Comparison of ENCODE assay signal across 12 cellular contexts in genomic region chr1:150550222-150551048, GRCh38. TPM values are rescaled to one million over a fixed set of nuclear protein-coding genes. Genes with fewer than 3 reads are reported as not detected.
DNase-seq lines count a peak whose midpoint lies in the region; ATAC-seq, FAIRE-seq and TF ChIP-seq lines count a peak whose summit lies in the region.
"Had no signal": no experiment of that assay in that cellular context is flagged by ENCODE, and none has a peak within 500 bp of the region (broad histone marks: within the 10 kb centered on the region; RNA-seq: fewer than 3 reads in every experiment).

No MANE protein-coding gene starts in this region.

- peaks cover 28% of the 10 kb centered on the region for H3K27me3 Mint-ChIP-seq in activated CD4-positive, alpha-beta T cell treated with anti-CD3 and anti-CD28 coated beads for 36 hours
- H3K27me3 Mint-ChIP-seq in type B pancreatic cell, result peaks cover 4% of the 10 kb centered on the region

- no peaks in the 10 kb centered on the region for H3K9me3 Mint-ChIP-seq in activated CD4-positive, alpha-beta T cell treated with anti-CD3 and anti-CD28 coated beads for 36 hours (ENCODE audit: low read depth)
- H3K9me3 Mint-ChIP-seq in type B pancreatic cell, result no peaks in the 10 kb centered on the region

- no peak for FAIRE-seq in small intestine (lab: Jason Lieb, UNC)
- FAIRE-seq: A549 had no signal

- H3K27me3 ChIP-seq in dorsolateral prefrontal cortex, result peaks cover 0 to 1% (median 0%) of the 10 kb centered on the region in 45 donors
- peaks cover 22% of the 10 kb centered on the region for H3K27me3 ChIP-seq in mucosa of stomach (ENCODE audit: control insufficient read depth, insufficient read depth, low read length)
- no peaks in the 10 kb centered on the region for H3K27me3 ChIP-seq in small intestine (ENCODE audit: control insufficient read depth in 2 of 2, insufficient read depth in 2 of 2, low read length in 2 of 2)

- H3K27ac ChIP-seq in dorsolateral prefrontal cortex (peak overlapping the region in 30 of 59 donors; percentile 10 to 80 (median 40)), small intestine (ENCODE audit: low read depth in 1 of 2, low read length in 1 of 2) (peak overlapping the region in 1 of 2 donors; percentile 83)

- 58 to 63% (median 59%) methylated on average over 19 to 22 of the region's 22 CpGs for WGBS in small intestine, 3 donors

- peaks cover 31% of the 10 kb centered on the region for H3K4me1 Mint-ChIP-seq in activated CD4-positive, alpha-beta T cell treated with anti-CD3 and anti-CD28 coated beads for 36 hours
- peaks cover 30% of the 10 kb centered on the region for H3K4me1 Mint-ChIP-seq in type B pancreatic cell (ENCODE audit: unreplicated experiment)

- H3K36me3 ChIP-seq in mucosa of stomach (ENCODE audit: control insufficient read depth, insufficient read depth, low read length) (peaks cover 3% of the 10 kb centered on the region), small intestine (ENCODE audit: control insufficient read depth in 2 of 2, insufficient read depth in 2 of 2, low read length in 2 of 2) (no peaks in the 10 kb centered on the region)

- peak overlapping the region; percentile 65 for H3K9ac ChIP-seq in mucosa of stomach (ENCODE audit: low read length)

- H3K9me3 ChIP-seq in mucosa of stomach (ENCODE audit: control insufficient read depth, low read length) (no peaks in the 10 kb centered on the region), small intestine (ENCODE audit: control insufficient read depth, low read depth) (no peaks in the 10 kb centered on the region)
- H3K9me3 ChIP-seq: A549 had no signal

- CTCF ChIA-PET in activated CD4-positive, alpha-beta T cell treated with anti-CD3 and anti-CD28 coated beads for 36 hours (lab: Charles Lee), result interaction anchor here (0.8 to 2.5 kb wide), 3 partner anchors 10 to 295 kb away, joined by 3 to 17 read pairs (median 3); no protein-coding TSS in a partner anchor

- TF ChIP-seq CTCF in dorsolateral prefrontal cortex (IDR thresholded peaks at IDR 0.05 in 54 of 56, conservative IDR thresholded peaks at IDR 0.05 in 2 of 56; ENCODE audit: low read depth in 1 of 56, partially characterized antibody in 56 of 56) (no peak), type B pancreatic cell (conservative IDR thresholded peaks at IDR 0.05) (no peak)

- H3K4me3 Mint-ChIP-seq in activated CD4-positive, alpha-beta T cell treated with anti-CD3 and anti-CD28 coated beads for 36 hours, result no peak overlapping the region
- H3K4me3 Mint-ChIP-seq in type B pancreatic cell, result peak overlapping the region; percentile 67

- H3K4me3 ChIP-seq in dorsolateral prefrontal cortex (peak overlapping the region in 5 of 59 donors; percentile 1 to 66 (median 63)), mucosa of stomach (ENCODE audit: low read length) (no peak overlapping the region), small intestine (ENCODE audit: low read depth in 1 of 2, low read length in 2 of 2) (no peak overlapping the region)

- no peak for DNase-seq in activated CD4-positive, alpha-beta T cell treated with anti-CD3 and anti-CD28 coated beads for 36 hours
- no peak for DNase-seq in activated CD4-positive, alpha-beta T cell treated with anti-CD3 and anti-CD28 coated beads, Interleukin-2, amount 50 U/mL, for 1 hour
- DNase-seq in dorsolateral prefrontal cortex (no peak), type B pancreatic cell (ENCODE audit: extremely low spot score, unreplicated experiment) (no peak), small intestine (no peak)
- DNase-seq in activated CD8-positive, alpha-beta memory T cell treated with anti-CD3 and anti-CD28 coated beads for 24 hours, result no peak
- no peak for DNase-seq in activated CD4-positive, CD25-positive, alpha-beta regulatory T cell treated with anti-CD3 and anti-CD28 coated beads, Interleukin-2, amount 50 U/mL, for 72 hours
- DNase-seq: activated CD4-positive, alpha-beta T cell treated with anti-CD3 and anti-CD28 coated beads for 48 hours had no signal

- H3K4me1 ChIP-seq in mucosa of stomach (ENCODE audit: control insufficient read depth, insufficient read depth, low read length), result peaks cover 24% of the 10 kb centered on the region
- H3K4me1 ChIP-seq in small intestine (ENCODE audit: control insufficient read depth in 2 of 2, insufficient read depth in 1 of 2, low read depth in 1 of 2, low read length in 1 of 2), result peaks cover 0 to 4% of the 10 kb centered on the region in 2 donors

- POLR2A ChIA-PET in activated CD4-positive, alpha-beta T cell treated with anti-CD3 and anti-CD28 coated beads for 36 hours (lab: Charles Lee), result interaction anchor here (0.6 to 1.2 kb wide), 3 partner anchors 13 to 583 kb away, joined by 3 to 5 read pairs (median 4); partner anchors contain the start of gene MCL1

- H3K27ac Mint-ChIP-seq in activated CD4-positive, alpha-beta T cell treated with anti-CD3 and anti-CD28 coated beads for 36 hours, result peak overlapping the region; percentile 19
- peak overlapping the region; percentile 81 for H3K27ac Mint-ChIP-seq in type B pancreatic cell

- H3K36me3 Mint-ChIP-seq in activated CD4-positive, alpha-beta T cell treated with anti-CD3 and anti-CD28 coated beads for 36 hours (ENCODE audit: low read depth), result no peaks in the 10 kb centered on the region
- H3K36me3 Mint-ChIP-seq in type B pancreatic cell, result no peaks in the 10 kb centered on the region

- no peak for ATAC-seq in activated CD4-positive, alpha-beta T cell treated with anti-CD3 and anti-CD28 coated beads for 36 hours

- intact Hi-C loops in activated CD4-positive, alpha-beta T cell treated with anti-CD3 and anti-CD28 coated beads for 36 hours (cut with DNase I, micrococcal nuclease), result loop anchor here in 1 of 2 experiments (5.0 kb wide), 1 partner anchor 88 kb away; no protein-coding TSS in a partner anchor
- intact Hi-C loops in dorsolateral prefrontal cortex (cut with DNase I), result loop anchor here in 1 of 2 donors (10.0 kb wide), 1 partner anchor 144 kb away; the partner anchor contains the start of gene GOLPH3L

RNA-seq across cellular contexts. Expression of gene ADAMTSL4, which starts 1.2 kb away (rescaled TPM):
- under 1 TPM; 0.28 to 0.59 TPM for total RNA-seq in activated CD4-positive, alpha-beta T cell treated with anti-CD3 and anti-CD28 coated beads for 36 hours
- total RNA-seq in dorsolateral prefrontal cortex (1 to 10 TPM in 102 of 120 experiments, under 1 TPM in 18; 0.25 to 8.0 (median 1.9) TPM), type B pancreatic cell (ENCODE audit: low replicate concordance) (12.5 and 24.6 TPM in 2 replicates)
- polyA plus RNA-seq in small intestine, result 10 to 100 TPM in 1 of 3 donors, under 1 TPM in 2; 0.27 to 16.1 (median 0.45) TPM

RNA-seq across cellular contexts. Expression of gene MCL1, which starts 29.0 kb away (rescaled TPM):
- total RNA-seq in activated CD4-positive, alpha-beta T cell treated with anti-CD3 and anti-CD28 coated beads for 36 hours, result 100 to 1,000 TPM; 185 to 265 TPM
- total RNA-seq in dorsolateral prefrontal cortex (100 to 1,000 TPM in 19 of 120 experiments, 10 to 100 TPM in 101; 43.4 to 130 (median 70.6) TPM), type B pancreatic cell (ENCODE audit: low replicate concordance) (187 and 280 TPM in 2 replicates)
- 100 to 1,000 TPM in 2 of 3 donors, 10 to 100 TPM in 1; 87.0 to 110 (median 101) TPM for polyA plus RNA-seq in small intestine

RNA-seq across cellular contexts. Expression of gene FALEC, which starts 34.9 kb away (rescaled TPM):
- under 1 TPM in 1 of 2 experiments, not detected in 1; 0.34 TPM for total RNA-seq in activated CD4-positive, alpha-beta T cell treated with anti-CD3 and anti-CD28 coated beads for 36 hours
- total RNA-seq in dorsolateral prefrontal cortex, result 1 to 10 TPM in 111 of 120 experiments, under 1 TPM in 1, not detected in 8; 0.99 to 5.8 (median 2.4) TPM
- total RNA-seq in type B pancreatic cell (ENCODE audit: low replicate concordance), result 0.55 and 0.80 TPM in 2 replicates
- under 1 TPM in 1 of 3 donors, not detected in 2; 0.24 TPM for polyA plus RNA-seq in small intestine
- total RNA-seq: NCI-H460, subcutaneous adipose tissue had no signal

RNA-seq across cellular contexts. Expression of gene ECM1, which starts 42.5 kb away (rescaled TPM):
- total RNA-seq in activated CD4-positive, alpha-beta T cell treated with anti-CD3 and anti-CD28 coated beads for 36 hours, result 1 to 10 TPM in 1 of 2 experiments, under 1 TPM in 1; 0.96 to 1.2 TPM
- total RNA-seq in dorsolateral prefrontal cortex (10 to 100 TPM in 117 of 120 experiments, 1 to 10 TPM in 3; 6.8 to 31.3 (median 17.2) TPM), type B pancreatic cell (ENCODE audit: low replicate concordance) (31.5 and 33.8 TPM in 2 replicates)
- 1 to 10 TPM in 2 of 3 donors, under 1 TPM in 1; 0.89 to 8.3 (median 1.9) TPM for polyA plus RNA-seq in small intestine
